In the genomic region with DNA sequence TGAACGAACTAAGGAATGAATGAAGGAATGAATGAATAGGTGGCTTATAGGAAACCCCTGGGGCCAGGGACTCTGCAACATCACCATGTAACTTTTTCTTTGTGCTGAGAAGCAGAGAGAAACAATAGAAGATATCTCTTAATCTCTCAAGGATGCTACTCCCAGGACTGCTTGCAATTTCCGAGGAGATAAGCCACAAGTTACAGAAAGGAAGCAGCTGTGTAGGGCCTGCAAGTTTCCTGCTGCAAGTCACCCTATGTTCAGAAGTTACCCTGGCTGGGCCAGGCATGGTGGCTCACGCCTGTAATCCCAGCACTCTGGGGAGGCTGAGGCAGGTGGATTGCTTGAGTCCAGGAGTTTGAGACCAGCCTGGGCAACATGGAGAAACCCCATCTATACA, we compare ENCODE assay signal across 1 cellular context.
TF ChIP-seq lines count a peak whose summit lies in the region.

No MANE protein-coding gene starts in this region.

TF ChIP-seq in endothelial cell of umbilical vein, 7 proteins besides CTCF, POLR2A, EP300 and RAD21:
- no peak for TF ChIP-seq EZH2 (IDR thresholded peaks at IDR 0.05; ENCODE audit: borderline replicate concordance, low read depth, low read length, severe bottlenecking)
- peak; percentile 67 for TF ChIP-seq GATA2 (IDR thresholded peaks at IDR 0.05; ENCODE audit: insufficient read depth, insufficient read length, low read depth, low read length)
- no peak for TF ChIP-seq JUN (IDR thresholded peaks at IDR 0.05; ENCODE audit: borderline replicate concordance, insufficient read depth, insufficient read length, low read depth)
- TF ChIP-seq FOS (IDR thresholded peaks at IDR 0.05; ENCODE audit: borderline replicate concordance, insufficient read depth, low read length) = no peak
- no peak for TF ChIP-seq MYC (IDR thresholded peaks at IDR 0.05; ENCODE audit: low read depth, low read length)
